25 cellular contexts compared by ENCODE assay signal in genomic region chr3:14907043-14907966, GRCh38. TPM values are rescaled to one million over a fixed set of nuclear protein-coding genes. Genes with fewer than 3 reads are reported as not detected.
A peak's percentile ranks its signal among the peaks of the same experiment; 100 is the strongest.
DNase-seq lines count a peak whose midpoint lies in the region; ATAC-seq and TF ChIP-seq lines count a peak whose summit lies in the region.
"Had no signal": no experiment of that assay in that cellular context is flagged by ENCODE, and none has a peak within 500 bp of the region (broad histone marks: within the 10 kb centered on the region; RNA-seq: fewer than 3 reads in every experiment).

No MANE protein-coding gene starts in this region.

- intact Hi-C loops in left ventricle myocardium inferior (cut with micrococcal nuclease) (no loop called here), stomach (cut with DNase I; ENCODE audit: low total_unique reads) (no loop called here)

- TF ChIP-seq EP300 in stomach (IDR thresholded peaks at IDR 0.05): no peak

- H3K27me3 Mint-ChIP-seq in GM23338 (ENCODE audit: insufficient read depth, low read depth, poor library complexity): no peaks in the 10 kb centered on the region
- H3K27me3 Mint-ChIP-seq: dendritic cell treated with granulocyte-macrophage colony-stimulating factor and Interleukin-4, amounts not matched to agents 40 ng/mL and 50 ng/mL, for 4 days had no signal

- peaks cover 15% of the 10 kb centered on the region for H3K36me3 Mint-ChIP-seq in GM23338 (ENCODE audit: low read depth)

- ATAC-seq in GM23338 (peak; percentile 67), GM19455 (IDR thresholded peaks at IDR 0.05; ENCODE audit: unreplicated experiment) (no peak)
- ATAC-seq: activated T-cell treated with anti-CD3 and anti-CD28 coated beads, Interleukin-2, amount 50 U/mL, for 4 hours; esophagus mucosa; T-helper 17 cell had no signal

- no peaks in the 10 kb centered on the region for H3K4me1 Mint-ChIP-seq in GM23338
- H3K4me1 Mint-ChIP-seq: memory B cell had no signal

- DNase-seq in GM23338 (ENCODE audit: low spot score) (no peak), RPMI8226 (peak; percentile 81), left ventricle myocardium inferior (peak; percentile 52), stomach (peak; percentile 72), HuH-7.5 (ENCODE audit: low spot score) (no peak), hepatocyte (ENCODE audit: low spot score) (no peak)
- DNase-seq: activated T-cell treated with anti-CD3 and anti-CD28 coated beads, Interleukin-2, amount 50 U/mL, for 4 hours; HCEC 1CT; hippocampal formation; NCI-H1048; NCI-H187; NCI-H2171; NK-92 treated with Interleukin-12 subunit alpha and Interleukin-12 subunit beta, amount 100 ng/mL, for 24 hours; retina; SK-N-SH; stimulated activated CD4-positive, alpha-beta T cell treated with anti-CD3 and anti-CD28 coated beads, Interleukin-1b, Interleukin-23, amount 100 ng/mL, for 48 hours; stimulated activated naive CD4-positive, alpha-beta T cell treated with Interleukin-2 at 50 U/mL for 16 hours; T-helper 17 cell had no signal

- H3K4me1 ChIP-seq in GM23338 (ENCODE audit: insufficient read depth) (no peaks in the 10 kb centered on the region), left ventricle myocardium inferior (peaks cover 33% of the 10 kb centered on the region), stomach (peaks cover 0 to 29% (median 25%) of the 10 kb centered on the region in 4 donors), hepatocyte (ENCODE audit: insufficient read depth) (no peaks in the 10 kb centered on the region)
- H3K4me1 ChIP-seq: parathyroid adenoma had no signal

- H2AFZ ChIP-seq in GM23338 (no peak overlapping the region), hepatocyte (no peak overlapping the region)
- H2AFZ ChIP-seq: parathyroid adenoma had no signal

- peaks cover 11% of the 10 kb centered on the region for H3K9me3 ChIP-seq in left ventricle myocardium inferior (replicated peaks)
- H3K9me3 ChIP-seq in stomach: peaks cover 0 to 7% (median 5%) of the 10 kb centered on the region in 4 donors
- no peaks in the 10 kb centered on the region for H3K9me3 ChIP-seq in hepatocyte (ENCODE audit: low read depth)
- H3K9me3 ChIP-seq: SK-N-SH, vagina had no signal

- H3K9me2 ChIP-seq in GM23338 (ENCODE audit: insufficient read depth): no peaks in the 10 kb centered on the region
- no peaks in the 10 kb centered on the region for H3K9me2 ChIP-seq in hepatocyte (replicated peaks; ENCODE audit: insufficient read depth)
- H3K9me2 ChIP-seq: SK-N-SH had no signal

- WGBS in stomach, 5 donors: 33 to 47% (median 39%) methylated on average over 12 to 18 of the region's 18 CpGs
- WGBS in hepatocyte (ENCODE audit: low lambda C conversion rate, missing lambda C conversion rate): 86% methylated on average over 18 of the region's 18 CpGs

- H3K4me3 ChIP-seq in GM23338 (no peak overlapping the region), left ventricle myocardium inferior (no peak overlapping the region), stomach (no peak overlapping the region), hepatocyte (no peak overlapping the region)
- H3K4me3 ChIP-seq: cardiac muscle cell, vagina had no signal

- no peaks in the 10 kb centered on the region for H3K79me2 ChIP-seq in GM23338 (replicated peaks; ENCODE audit: insufficient read depth)
- H3K79me2 ChIP-seq in hepatocyte: no peaks in the 10 kb centered on the region
- H3K79me2 ChIP-seq: parathyroid adenoma had no signal

- H3K27ac ChIP-seq in GM23338 (ENCODE audit: low read depth) (no peak overlapping the region), left ventricle myocardium inferior (replicated peaks) (peak overlapping the region; percentile 48), stomach (peak overlapping the region; percentile 9 to 64 (median 20)), hepatocyte (no peak overlapping the region)
- H3K27ac ChIP-seq: cardiac muscle cell, parathyroid adenoma, vagina had no signal

- peaks cover 7% of the 10 kb centered on the region; the same call in 2 of the 3 replicates for H3K9me3 Mint-ChIP-seq in GM23338

- H4K20me1 ChIP-seq in GM23338 (replicated peaks; ENCODE audit: insufficient read depth) (no peaks in the 10 kb centered on the region), hepatocyte (ENCODE audit: insufficient read depth, poor library complexity, severe bottlenecking) (no peaks in the 10 kb centered on the region)

- TF ChIP-seq CTCF in GM23338 (conservative IDR thresholded peaks at IDR 0.05; ENCODE audit: low read depth in 2 of 2) (no peak), left ventricle myocardium inferior (IDR thresholded peaks at IDR 0.05; ENCODE audit: borderline replicate concordance) (no peak), stomach (IDR thresholded peaks at IDR 0.05) (no peak), hepatocyte (IDR thresholded peaks at IDR 0.05; ENCODE audit: poor library complexity) (no peak)

- no peak overlapping the region for H3K4me3 Mint-ChIP-seq in GM23338
- H3K4me3 Mint-ChIP-seq: activated T-cell treated with anti-CD3 and anti-CD28 coated beads, Interleukin-2, amount 50 U/mL, for 4 hours; dendritic cell treated with granulocyte-macrophage colony-stimulating factor and Interleukin-4, amounts not matched to agents 40 ng/mL and 50 ng/mL, for 4 days; memory B cell; T-helper 17 cell had no signal

- no peak overlapping the region for H3K27ac Mint-ChIP-seq in GM23338
- H3K27ac Mint-ChIP-seq: dendritic cell treated with granulocyte-macrophage colony-stimulating factor and Interleukin-4, amounts not matched to agents 40 ng/mL and 50 ng/mL, for 4 days; memory B cell; T-helper 17 cell had no signal

- TF ChIP-seq POLR2A in stomach (IDR thresholded peaks at IDR 0.05): no peak

- no peaks in the 10 kb centered on the region for H3F3A ChIP-seq in GM23338 (replicated peaks; ENCODE audit: low read depth)

- H3K4me2 ChIP-seq in GM23338 (no peak overlapping the region), hepatocyte (no peak overlapping the region)
- H3K4me2 ChIP-seq: SK-N-SH had no signal

- H3K27me3 ChIP-seq in GM23338 (ENCODE audit: insufficient read depth): no peaks in the 10 kb centered on the region
- no peaks in the 10 kb centered on the region for H3K27me3 ChIP-seq in left ventricle myocardium inferior (ENCODE audit: low read depth)
- no peaks in the 10 kb centered on the region for H3K27me3 ChIP-seq in stomach
- no peaks in the 10 kb centered on the region for H3K27me3 ChIP-seq in hepatocyte
- H3K27me3 ChIP-seq: cardiac muscle cell, vagina had no signal

- no peaks in the 10 kb centered on the region for H3K36me3 ChIP-seq in GM23338 (ENCODE audit: insufficient read depth)
- H3K36me3 ChIP-seq in left ventricle myocardium inferior: peaks cover 20% of the 10 kb centered on the region
- peaks cover 0 to 6% (median 2%) of the 10 kb centered on the region in 4 donors for H3K36me3 ChIP-seq in stomach
- no peaks in the 10 kb centered on the region for H3K36me3 ChIP-seq in hepatocyte (replicated peaks; ENCODE audit: insufficient read depth, low read depth)
- H3K36me3 ChIP-seq: cardiac muscle cell, vagina had no signal

RNA-seq across cellular contexts. Expression of gene NR2C2, which starts 40.1 kb away (rescaled TPM):
- 57.2 and 58.2 TPM in 2 replicates for total RNA-seq in GM23338 (2014; rRNA removed; shearing (Covaris generic))
- polyA plus RNA-seq in GM23338 (2016; fragmentation: Nextera tagmentation; extraction: Ambion mirVana) (11.4 and 12.0 TPM in 2 replicates), stomach (1 to 10 TPM; 5.0 to 5.5 (median 5.0) TPM), hepatocyte (14.7 and 20.4 TPM in 2 replicates)
- total RNA-seq in left ventricle myocardium inferior (27.4 TPM), stomach (10 to 100 TPM in 4 of 5 donors, 1 to 10 TPM in 1; 8.7 to 73.6 (median 28.6) TPM), hepatocyte (29.6 and 30.7 TPM in 2 replicates)

Comparison
In these comparisons a context has a peak if more than half of its experiments do, and no peak if none do; other contexts are left out.
1. DNase-seq: peak in RPMI8226 (single experiment), left ventricle myocardium inferior (single experiment) and stomach (single experiment); none in GM23338 (single experiment), HuH-7.5 (single experiment) and hepatocyte (single experiment).
2. H3K27ac ChIP-seq: peak in left ventricle myocardium inferior (single experiment) and stomach (5 of 5); none in GM23338 (single experiment) and hepatocyte (single experiment).